1 cellular context compared by ENCODE assay signal in the genomic region with DNA sequence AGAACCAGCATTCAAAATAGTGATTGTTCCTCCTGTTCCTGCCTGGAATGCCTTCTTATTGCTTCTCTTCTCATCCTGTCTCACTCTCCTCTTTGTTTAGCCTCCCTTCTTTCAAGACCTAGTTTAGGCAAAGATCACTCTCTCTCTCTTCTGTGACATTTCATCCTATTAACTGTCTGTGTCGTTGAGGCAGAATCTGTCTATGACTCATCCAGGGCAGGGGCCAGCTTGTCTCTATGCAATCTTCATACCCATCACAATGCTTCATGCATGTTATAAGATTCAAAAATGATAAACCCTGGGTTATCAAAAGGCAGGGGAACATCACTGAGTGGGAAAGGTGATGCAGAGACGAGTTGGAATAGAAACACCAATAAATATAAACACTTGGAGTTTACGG.
TF ChIP-seq lines count a peak whose summit lies in the region.

No MANE protein-coding gene starts in this region.

TF ChIP-seq in H1, 55 proteins besides CTCF, POLR2A, EP300 and RAD21:
- TF ChIP-seq SIX5 (IDR thresholded peaks at IDR 0.05; ENCODE audit: low read depth, low read length): no peak
